Comparison of ENCODE assay signal across 29 cellular contexts in genomic region chr7:48443051-48443450, GRCh38.
"Had no signal": no experiment of that assay in that cellular context is flagged by ENCODE, and none has a peak within 500 bp of the region (broad histone marks: within the 10 kb centered on the region; RNA-seq: fewer than 3 reads in every experiment).

No MANE protein-coding gene starts in this region.

- H3K9me3 Mint-ChIP-seq: brain had no signal

- H3K36me3 ChIP-seq: ascending aorta, esophagus squamous epithelium had no signal

- H3K9me3 ChIP-seq: ascending aorta, esophagus squamous epithelium had no signal

- H3K4me3 ChIP-seq: ascending aorta, esophagus squamous epithelium had no signal

- FAIRE-seq: endothelial cell of umbilical vein, frontal cortex, TTC549 had no signal

- H3K27me3 Mint-ChIP-seq: activated CD4-positive, alpha-beta memory T cell treated with anti-CD3 and anti-CD28 coated beads for 36 hours; activated naive CD4-positive, alpha-beta T cell treated with anti-CD3 and anti-CD28 coated beads, Interleukin-2, amount 10 ng/mL, durations not matched to agents 7 days and 5 days; activated T-cell treated with anti-CD3 and anti-CD28 coated beads, Interleukin-2, amount 50 U/mL, for 24 hours; effector memory CD8-positive, alpha-beta T cell had no signal

- H3K27ac ChIP-seq: ascending aorta, epithelial cell of prostate, esophagus squamous epithelium, VCaP had no signal

- H3K4me1 ChIP-seq: ascending aorta, esophagus squamous epithelium had no signal

- DNase-seq: activated CD4-positive, alpha-beta memory T cell treated with anti-CD3 and anti-CD28 coated beads for 36 hours; activated CD4-positive, alpha-beta T cell treated with anti-CD3 and anti-CD28 coated beads for 1 hour; activated CD4-positive, alpha-beta T cell treated with anti-CD3 and anti-CD28 coated beads for 48 hours; activated CD8-positive, alpha-beta memory T cell treated with anti-CD3 and anti-CD28 coated beads, Interleukin-2, amount 50 U/mL, for 48 hours; activated CD8-positive, alpha-beta T cell treated with anti-CD3 and anti-CD28 coated beads, Interleukin-2, amount 10 ng/mL, durations not matched to agents 7 days and 5 days; activated gamma-delta T cell; activated naive CD4-positive, alpha-beta T cell; activated naive CD4-positive, alpha-beta T cell treated with anti-CD3 and anti-CD28 coated beads, Interleukin-2, amount 10 ng/mL, durations not matched to agents 7 days and 5 days; activated naive CD8-positive, alpha-beta T cell treated with anti-CD3 and anti-CD28 coated beads, Interleukin-2, amount 10 ng/mL, durations not matched to agents 7 days and 5 days; activated T-cell treated with anti-CD3 and anti-CD28 coated beads for 4 hours; activated T-cell treated with anti-CD3 and anti-CD28 coated beads, Interleukin-2, amount 50 U/mL, for 24 hours; activated T-cell treated with anti-CD3 and anti-CD28 coated beads, Interleukin-2, amount 50 U/mL, for 72 hours; caudate nucleus; cortex of kidney; dermis blood vessel endothelial cell; effector CD4-positive, alpha-beta T cell; effector memory CD8-positive, alpha-beta T cell; esophagus squamous epithelium; head of caudate nucleus; hippocampal formation had no signal

- H3K27ac Mint-ChIP-seq: activated CD4-positive, alpha-beta memory T cell treated with anti-CD3 and anti-CD28 coated beads for 36 hours; activated naive CD4-positive, alpha-beta T cell treated with anti-CD3 and anti-CD28 coated beads, Interleukin-2, amount 10 ng/mL, durations not matched to agents 7 days and 5 days; activated naive CD4-positive, alpha-beta T cell treated with anti-CD3 and anti-CD28 coated beads, Interleukin-2, amount 50 U/mL, for 72 hours; activated naive CD8-positive, alpha-beta T cell treated with anti-CD3 and anti-CD28 coated beads, Interleukin-2, amount 10 ng/mL, durations not matched to agents 7 days and 5 days; activated T-cell treated with anti-CD3 and anti-CD28 coated beads, Interleukin-2, amount 50 U/mL, for 24 hours; activated T-cell treated with anti-CD3 and anti-CD28 coated beads, Interleukin-2, amount 50 U/mL, for 72 hours; brain; effector memory CD8-positive, alpha-beta T cell; WTC11 had no signal

- H3K27me3 ChIP-seq: ascending aorta, esophagus squamous epithelium had no signal

- H3K4me1 Mint-ChIP-seq: brain, WTC11 had no signal

- H3K4me3 Mint-ChIP-seq: activated CD4-positive, alpha-beta memory T cell treated with anti-CD3 and anti-CD28 coated beads for 36 hours; activated CD8-positive, alpha-beta T cell treated with anti-CD3 and anti-CD28 coated beads, Interleukin-2, amount 10 ng/mL, durations not matched to agents 7 days and 5 days; activated naive CD4-positive, alpha-beta T cell treated with anti-CD3 and anti-CD28 coated beads, Interleukin-2, amount 10 ng/mL, durations not matched to agents 7 days and 5 days; activated naive CD8-positive, alpha-beta T cell treated with anti-CD3 and anti-CD28 coated beads, Interleukin-2, amount 10 ng/mL, durations not matched to agents 7 days and 5 days; activated T-cell treated with anti-CD3 and anti-CD28 coated beads, Interleukin-2, amount 50 U/mL, for 24 hours; activated T-cell treated with anti-CD3 and anti-CD28 coated beads, Interleukin-2, amount 50 U/mL, for 72 hours; brain; effector memory CD8-positive, alpha-beta T cell; WTC11 had no signal

- H3K36me3 Mint-ChIP-seq: activated CD4-positive, alpha-beta memory T cell treated with anti-CD3 and anti-CD28 coated beads for 36 hours; activated naive CD4-positive, alpha-beta T cell treated with anti-CD3 and anti-CD28 coated beads, Interleukin-2, amount 10 ng/mL, durations not matched to agents 7 days and 5 days; activated naive CD8-positive, alpha-beta T cell treated with anti-CD3 and anti-CD28 coated beads, Interleukin-2, amount 10 ng/mL, durations not matched to agents 7 days and 5 days; brain; WTC11 had no signal
